21 cellular contexts compared by ENCODE assay signal in genomic region chr20:39795401-39796272, GRCh38.
DNase-seq lines count a peak whose midpoint lies in the region; ATAC-seq and TF ChIP-seq lines count a peak whose summit lies in the region.
"Had no signal": no experiment of that assay in that cellular context is flagged by ENCODE, and none has a peak within 500 bp of the region (broad histone marks: within the 10 kb centered on the region; RNA-seq: fewer than 3 reads in every experiment).

No MANE protein-coding gene starts in this region.

- H3K27me3 ChIP-seq in RWPE2 (ENCODE audit: insufficient read depth, poor library complexity, severe bottlenecking) (no peaks in the 10 kb centered on the region), subcutaneous abdominal adipose tissue (ENCODE audit: control insufficient read depth in 5 of 5, insufficient read depth in 4 of 5, low read length in 5 of 5) (no peaks in the 10 kb centered on the region), SJCRH30 (peaks cover 2% of the 10 kb centered on the region; the same call in 1 of the 2 replicates)
- H3K27me3 ChIP-seq: body of pancreas had no signal

- DNase-seq in Right ventricle myocardium superior (no peak), Right ventricle myocardium inferior (ENCODE audit: missing footprints) (no peak), RWPE2 (ENCODE audit: low spot score) (no peak), fibroblast of mammary gland (ENCODE audit: low read depth) (peak; percentile 75), SJCRH30 (no peak), NCI-H82 (lab: John Stamatoyannopoulos, UW) (no peak)
- DNase-seq: activated naive CD4-positive, alpha-beta T cell treated with anti-CD3 and anti-CD28 coated beads, Interleukin-2, amount 10 ng/mL, durations not matched to agents 7 days and 5 days; activated T-cell treated with anti-CD3 and anti-CD28 coated beads for 4 hours; CD4-positive, alpha-beta memory T cell; DND-41; dorsolateral prefrontal cortex; naive thymus-derived CD8-positive, alpha-beta T cell; NCI-H187; NCI-H510A treated with DMSO at 0.1 percent for 48 hours; PC-3; stimulated activated CD4-positive, alpha-beta T cell treated with anti-CD3 and anti-CD28 coated beads, Interleukin-15, amount 100 ng/mL, for 24 hours had no signal

- H3K4me3 ChIP-seq in RWPE2 (ENCODE audit: severe bottlenecking) (no peak overlapping the region), fibroblast of mammary gland (ENCODE audit: control insufficient read depth, low read depth, low read length) (no peak overlapping the region), subcutaneous abdominal adipose tissue (ENCODE audit: low read depth in 1 of 5, low read length in 5 of 5) (no peak overlapping the region), SJCRH30 (no peak overlapping the region)
- H3K4me3 ChIP-seq: body of pancreas, dorsolateral prefrontal cortex, prostate gland had no signal

- ATAC-seq in Right ventricle myocardium superior (ENCODE audit: poor library complexity) (peak; percentile 39), Right ventricle myocardium inferior (no peak), RWPE2 (ENCODE audit: low read depth) (0 out of 3 replicates have a peak, but pooled peaks have one; percentile 39), HG03045 (IDR thresholded peaks at IDR 0.05; ENCODE audit: unreplicated experiment) (no peak)
- ATAC-seq: body of pancreas; naive thymus-derived CD8-positive, alpha-beta T cell; PC-3 had no signal

- intact Hi-C loops in Right ventricle myocardium superior (cut with DNase I) (no loop called here), Right ventricle myocardium inferior (cut with DNase I) (no loop called here)

- H3K9ac ChIP-seq in subcutaneous abdominal adipose tissue (ENCODE audit: low read length in 5 of 5) = no peak overlapping the region
- H3K9ac ChIP-seq: KMS-11 had no signal

- TF ChIP-seq CTCF in RWPE2 (IDR thresholded peaks at IDR 0.05; ENCODE audit: poor library complexity, severe bottlenecking) (no peak), fibroblast of mammary gland (conservative IDR thresholded peaks at IDR 0.05; ENCODE audit: control insufficient read depth, insufficient read depth, low read depth, low read length) (no peak)

- H3K4me1 ChIP-seq in RWPE2 (ENCODE audit: insufficient read depth, poor library complexity, severe bottlenecking) (no peaks in the 10 kb centered on the region), subcutaneous abdominal adipose tissue (ENCODE audit: control insufficient read depth in 5 of 5, insufficient read depth in 5 of 5, low read length in 5 of 5) (peaks cover 0 to 9% (median 3%) of the 10 kb centered on the region in 5 donors), SJCRH30 (no peaks in the 10 kb centered on the region)
- H3K4me1 ChIP-seq: prostate gland had no signal

- H3K27ac ChIP-seq in RWPE2 (ENCODE audit: poor library complexity, severe bottlenecking) (no peak overlapping the region), subcutaneous abdominal adipose tissue (ENCODE audit: low read depth, low read length) (peak overlapping the region; percentile 38), SJCRH30 (no peak overlapping the region)
- H3K27ac ChIP-seq: body of pancreas, dorsolateral prefrontal cortex, KMS-11, prostate gland had no signal

- no peaks in the 10 kb centered on the region for H3K36me3 ChIP-seq in RWPE2 (ENCODE audit: low read depth)
- no peaks in the 10 kb centered on the region for H3K36me3 ChIP-seq in subcutaneous abdominal adipose tissue (ENCODE audit: control insufficient read depth in 5 of 5, insufficient read depth in 5 of 5, low read length in 5 of 5)
- no peaks in the 10 kb centered on the region for H3K36me3 ChIP-seq in SJCRH30
- H3K36me3 ChIP-seq: prostate gland had no signal

- H3K9me3 ChIP-seq in RWPE2 (ENCODE audit: severe bottlenecking) = peaks cover under 1% of the 10 kb centered on the region
- H3K9me3 ChIP-seq in subcutaneous abdominal adipose tissue (ENCODE audit: control insufficient read depth in 5 of 5, low read length in 5 of 5) = peaks cover 0 to 8% (median 5%) of the 10 kb centered on the region in 5 donors
- H3K9me3 ChIP-seq in SJCRH30 (replicated peaks) = no peaks in the 10 kb centered on the region
- H3K9me3 ChIP-seq: body of pancreas, prostate gland had no signal

Comparison
In these comparisons a context has a peak if more than half of its experiments do, and no peak if none do; other contexts are left out.
1. ATAC-seq: peak in Right ventricle myocardium superior (single experiment) and RWPE2 (single experiment); none in Right ventricle myocardium inferior (single experiment) and HG03045 (single experiment).